16 cellular contexts compared by ENCODE assay signal in the genomic region with DNA sequence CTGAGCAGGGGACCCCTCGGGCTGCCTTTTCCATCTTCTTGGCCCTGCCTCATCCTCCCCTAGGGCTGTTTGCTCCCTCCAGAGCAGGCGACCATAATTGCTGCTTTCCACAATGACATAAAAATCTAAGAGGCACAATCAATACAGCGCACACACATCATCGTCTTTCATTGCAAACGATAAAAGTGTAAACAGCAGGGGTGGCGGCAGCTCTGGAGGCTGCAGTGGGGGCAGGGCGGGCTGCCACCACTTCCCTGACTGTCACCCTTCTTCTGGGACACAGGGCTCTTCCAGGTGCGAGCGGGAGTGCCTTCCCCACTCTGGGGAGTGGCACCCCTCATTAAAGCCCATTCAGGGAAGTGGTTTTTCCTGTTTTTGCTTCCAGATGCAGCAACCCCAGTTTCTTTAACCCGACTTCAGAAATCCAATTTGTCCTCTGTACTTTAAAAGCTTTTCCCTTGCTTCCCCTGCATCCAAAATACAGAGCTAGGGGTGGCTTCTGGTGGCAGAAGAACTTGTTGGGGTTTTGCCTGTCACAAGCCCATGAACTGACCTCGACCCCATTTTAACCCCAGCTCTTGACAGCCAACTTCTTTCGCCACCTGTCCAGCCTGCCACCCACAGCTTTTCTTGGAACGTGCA. TPM values are rescaled to one million over a fixed set of nuclear protein-coding genes. Genes with fewer than 3 reads are reported as not detected.
DNase-seq lines count a peak whose midpoint lies in the region; TF ChIP-seq lines count a peak whose summit lies in the region.
"Had no signal": no experiment of that assay in that cellular context is flagged by ENCODE, and none has a peak within 500 bp of the region (broad histone marks: within the 10 kb centered on the region; RNA-seq: fewer than 3 reads in every experiment).

No MANE protein-coding gene starts in this region.

- H2AFZ ChIP-seq in parathyroid adenoma: peak overlapping the region; percentile 50
- no peak overlapping the region for H2AFZ ChIP-seq in Karpas-422 (ENCODE audit: low read length)

- H3K4me1 ChIP-seq in duodenal mucosa (ENCODE audit: control insufficient read depth in 1 of 2, insufficient read depth in 2 of 2, low read length in 2 of 2): peaks cover 14 to 19% of the 10 kb centered on the region in 2 donors
- no peaks in the 10 kb centered on the region for H3K4me1 ChIP-seq in parathyroid adenoma
- H3K4me1 ChIP-seq in Karpas-422 (ENCODE audit: low read length): no peaks in the 10 kb centered on the region
- H3K4me1 ChIP-seq: gastrocnemius medialis, prostate gland had no signal

- no peaks in the 10 kb centered on the region for H3K9me3 ChIP-seq in duodenal mucosa (ENCODE audit: control insufficient read depth in 1 of 2, low read length in 2 of 2)
- H3K9me3 ChIP-seq in parathyroid adenoma (ENCODE audit: control insufficient read depth, low read length): no peaks in the 10 kb centered on the region
- H3K9me3 ChIP-seq in Karpas-422 (ENCODE audit: low read length): no peaks in the 10 kb centered on the region
- H3K9me3 ChIP-seq: gastrocnemius medialis, prostate gland had no signal

- no peaks in the 10 kb centered on the region for H3K36me3 ChIP-seq in duodenal mucosa (ENCODE audit: control insufficient read depth in 1 of 2, insufficient read depth in 2 of 2, low read length in 2 of 2)
- no peaks in the 10 kb centered on the region for H3K36me3 ChIP-seq in parathyroid adenoma (ENCODE audit: control insufficient read depth, insufficient read depth, low read length)
- no peaks in the 10 kb centered on the region for H3K36me3 ChIP-seq in Karpas-422 (ENCODE audit: insufficient read depth, low read length)
- H3K36me3 ChIP-seq: BLaER1 treated with 17β-estradiol and CSF1 and Interleukin-3, amounts not matched to agents 10 nM and 100 nM; gastrocnemius medialis; prostate gland had no signal

- H3K9ac ChIP-seq in duodenal mucosa (ENCODE audit: low read depth in 1 of 2, low read length in 2 of 2) (no peak overlapping the region), parathyroid adenoma (no peak overlapping the region), Karpas-422 (ENCODE audit: low read length) (no peak overlapping the region)
- H3K9ac ChIP-seq: BLaER1 treated with 17β-estradiol and CSF1 and Interleukin-3, amounts not matched to agents 10 nM and 100 nM had no signal

- H3K4me2 ChIP-seq in parathyroid adenoma (ENCODE audit: low read length) (no peak overlapping the region), Karpas-422 (ENCODE audit: low read depth, low read length, poor library complexity, severe bottlenecking) (no peak overlapping the region)

- no peaks in the 10 kb centered on the region for H3K9me2 ChIP-seq in Karpas-422 (replicated peaks; ENCODE audit: insufficient read depth, low read length)

- CTCF ChIA-PET in HEK293T (lab: Yijun Ruan, JAX): interaction anchor here (0.8 to 4.3 kb wide), 3 partner anchors 32 to 116 kb away, joined by 3 to 27 read pairs (median 3); no protein-coding TSS in a partner anchor

- H3K27me3 ChIP-seq in duodenal mucosa (ENCODE audit: control insufficient read depth in 1 of 2, insufficient read depth in 2 of 2, low read length in 2 of 2) (peaks cover 10% of the 10 kb centered on the region in 2 donors), parathyroid adenoma (ENCODE audit: control insufficient read depth, insufficient read depth, low read length) (no peaks in the 10 kb centered on the region), Karpas-422 (ENCODE audit: low read length) (no peaks in the 10 kb centered on the region)

- no peak for TF ChIP-seq CTCF in parathyroid adenoma (IDR thresholded peaks at IDR 0.05)

- H4K20me1 ChIP-seq in Karpas-422 (ENCODE audit: insufficient read depth, low read depth, low read length): no peaks in the 10 kb centered on the region

- H3K4me3 ChIP-seq in duodenal mucosa (ENCODE audit: low read depth in 1 of 2, low read length in 2 of 2): peak overlapping the region; percentile 5 to 34
- H3K4me3 ChIP-seq in parathyroid adenoma (ENCODE audit: low read depth, low read length): no peak overlapping the region
- no peak overlapping the region for H3K4me3 ChIP-seq in Karpas-422 (ENCODE audit: low read length)
- H3K4me3 ChIP-seq: BLaER1 treated with 17β-estradiol and CSF1 and Interleukin-3, amounts not matched to agents 10 nM and 100 nM; gastrocnemius medialis; prostate gland had no signal

- no peak for DNase-seq in HEK293T (ENCODE audit: extremely low spot score)
- DNase-seq in NCI-H2081 (lab: John Stamatoyannopoulos, UW): peak; percentile 65 to 85
- no peak for DNase-seq in substantia nigra (lab: John Stamatoyannopoulos, UW)
- no peak for DNase-seq in EL
- no peak for DNase-seq in Karpas-422
- DNase-seq: activated CD4-positive, alpha-beta T cell treated with anti-CD3 and anti-CD28 coated beads for 4 hours; activated naive CD8-positive, alpha-beta T cell treated with anti-CD3 and anti-CD28 coated beads, Interleukin-2, amount 10 ng/mL, durations not matched to agents 7 days and 5 days; activated T-cell treated with anti-CD3 and anti-CD28 coated beads for 4 hours; effector memory CD8-positive, alpha-beta T cell; gastrocnemius medialis; NCI-H524; stimulated activated CD4-positive, alpha-beta T cell treated with anti-CD3 and anti-CD28 coated beads, Interleukin-15, amount 100 ng/mL, for 24 hours had no signal

- H3K27ac ChIP-seq in duodenal mucosa (ENCODE audit: low read depth, low read length) (no peak overlapping the region), parathyroid adenoma (no peak overlapping the region), substantia nigra (ENCODE audit: low read depth, low read length, poor library complexity, severe bottlenecking) (no peak overlapping the region), Karpas-422 (ENCODE audit: low read length) (no peak overlapping the region)
- H3K27ac ChIP-seq: BLaER1 treated with 17β-estradiol and CSF1 and Interleukin-3, amounts not matched to agents 10 nM and 100 nM; gastrocnemius medialis; prostate gland had no signal

- H3K79me2 ChIP-seq in parathyroid adenoma (no peaks in the 10 kb centered on the region), Karpas-422 (ENCODE audit: low read length) (no peaks in the 10 kb centered on the region)

- POLR2A ChIA-PET in HEK293T (lab: Yijun Ruan, JAX): no interaction called here

TF ChIP-seq in HEK293T, 16 proteins besides CTCF, POLR2A, EP300 and RAD21:
- TF ChIP-seq ARNT (IDR thresholded peaks at IDR 0.05) (no peak), TARDBP (IDR thresholded peaks at IDR 0.05) (no peak), ZNF384 (IDR thresholded peaks at IDR 0.05) (no peak), NFRKB (IDR thresholded peaks at IDR 0.05) (no peak), HDGF (IDR thresholded peaks at IDR 0.05; ENCODE audit: borderline replicate concordance) (no peak), L3MBTL2 (conservative IDR thresholded peaks at IDR 0.05) (no peak), CTBP1 (IDR thresholded peaks at IDR 0.05; ENCODE audit: borderline replicate concordance) (peak; percentile 69; the same call in 1 of the 2 replicates)
TF ChIP-seq in HEK293T: peak in this region for 1.

RNA-seq across cellular contexts. Expression of gene TSPAN17, which starts 45.7 kb away (rescaled TPM):
- 4.8 and 14.4 TPM in 2 replicates for total RNA-seq in Karpas-422 (2014; rRNA removed; shearing (Covaris generic); ENCODE audit: low replicate concordance)

Comparison
In these comparisons a context has a peak if more than half of its experiments do, and no peak if none do; other contexts are left out.
1. DNase-seq: peak in NCI-H2081 (2 of 2); none in HEK293T (single experiment), substantia nigra (0 of 49), EL (single experiment) and Karpas-422 (single experiment).
2. H3K4me3 ChIP-seq: peak in duodenal mucosa (2 of 2); none in parathyroid adenoma (single experiment) and Karpas-422 (single experiment).